Comparison of ENCODE assay signal across 28 cellular contexts in genomic region chr9:99054581-99054980, GRCh38. TPM values are rescaled to one million over a fixed set of nuclear protein-coding genes. Genes with fewer than 3 reads are reported as not detected.
A peak's percentile ranks its signal among the peaks of the same experiment; 100 is the strongest.
DNase-seq lines count a peak whose midpoint lies in the region; ATAC-seq and TF ChIP-seq lines count a peak whose summit lies in the region.
"Had no signal": no experiment of that assay in that cellular context is flagged by ENCODE, and none has a peak within 500 bp of the region (broad histone marks: within the 10 kb centered on the region; RNA-seq: fewer than 3 reads in every experiment).

No MANE protein-coding gene starts in this region.

- DNase-seq in AG08396 (ENCODE audit: low spot score) (peak; percentile 47), HT1080 (ENCODE audit: low read depth) (peak; percentile 18), T-helper 17 cell (no peak), islet precursor cell (peak; percentile 86), HCEC 1CT (no peak), D341Med (ENCODE audit: low spot score) (no peak), coronary artery (ENCODE audit: low spot score) (no peak)
- DNase-seq in activated CD8-positive, alpha-beta T cell treated with anti-CD3 and anti-CD28 coated beads for 36 hours, result no peak
- DNase-seq: activated CD4-positive, alpha-beta memory T cell treated with anti-CD3 and anti-CD28 coated beads for 36 hours; activated effector memory CD4-positive, alpha-beta T cell treated with anti-CD3 and anti-CD28 coated beads, Interleukin-2, amount 50 U/mL, for 16 hours; activated naive CD8-positive, alpha-beta T cell treated with anti-CD3 and anti-CD28 coated beads, Interleukin-2, amount 10 ng/mL, durations not matched to agents 7 days and 5 days; effector CD8-positive, alpha-beta T cell; erythroblast; Karpas-422; naive B cell; NCI-H1092; NCI-H1930; occipital lobe; retina; stimulated activated CD4-positive, alpha-beta T cell treated with anti-CD3 and anti-CD28 coated beads, Interleukin-4, amount 100 ng/mL, for 24 hours; stimulated activated naive CD4-positive, alpha-beta T cell had no signal

- no peaks in the 10 kb centered on the region for H3K36me3 Mint-ChIP-seq in T-helper 17 cell (ENCODE audit: low read depth)
- H3K36me3 Mint-ChIP-seq in activated CD8-positive, alpha-beta T cell treated with anti-CD3 and anti-CD28 coated beads for 36 hours (ENCODE audit: low read depth), result no peaks in the 10 kb centered on the region
- H3K36me3 Mint-ChIP-seq: activated CD4-positive, alpha-beta memory T cell treated with anti-CD3 and anti-CD28 coated beads for 36 hours; naive B cell had no signal

- H3K27ac Mint-ChIP-seq in T-helper 17 cell, result peak overlapping the region; percentile 60
- H3K27ac Mint-ChIP-seq in activated CD8-positive, alpha-beta T cell treated with anti-CD3 and anti-CD28 coated beads for 36 hours, result no peak overlapping the region
- H3K27ac Mint-ChIP-seq: activated CD4-positive, alpha-beta memory T cell treated with anti-CD3 and anti-CD28 coated beads for 36 hours; brain; GM23338 had no signal

- no peak for TF ChIP-seq CTCF in activated CD8-positive, alpha-beta T cell treated with anti-CD3 and anti-CD28 coated beads for 36 hours (IDR thresholded peaks at IDR 0.05)
- TF ChIP-seq CTCF in coronary artery (IDR thresholded peaks at IDR 0.05), result no peak

- POLR2A ChIA-PET in activated CD8-positive, alpha-beta T cell treated with anti-CD3 and anti-CD28 coated beads for 36 hours (lab: Charles Lee), result interaction anchor here (1.0 to 2.1 kb wide), 3 partner anchors 9 to 49 kb away, joined by 3 to 6 read pairs (median 4); no protein-coding TSS in a partner anchor

- CTCF ChIA-PET in activated CD8-positive, alpha-beta T cell treated with anti-CD3 and anti-CD28 coated beads for 36 hours (lab: Charles Lee), result interaction anchor here (0.6 to 3.1 kb wide), 6 partner anchors 41 to 266 kb away, joined by 3 to 12 read pairs (median 3); no protein-coding TSS in a partner anchor

- no peaks in the 10 kb centered on the region for H3K9me3 ChIP-seq in T-helper 17 cell (ENCODE audit: control insufficient read depth, low read length, poor library complexity, severe bottlenecking)
- H3K9me3 ChIP-seq: thoracic aorta, vagina had no signal

- no peak overlapping the region for H3K27ac ChIP-seq in coronary artery
- H3K27ac ChIP-seq: thoracic aorta, vagina had no signal

- no peaks in the 10 kb centered on the region for H3K9me3 Mint-ChIP-seq in activated CD8-positive, alpha-beta T cell treated with anti-CD3 and anti-CD28 coated beads for 36 hours
- H3K9me3 Mint-ChIP-seq: activated CD4-positive, alpha-beta memory T cell treated with anti-CD3 and anti-CD28 coated beads for 36 hours; GM23338 had no signal

- ATAC-seq in T-helper 17 cell, result no peak
- ATAC-seq in activated CD8-positive, alpha-beta T cell treated with anti-CD3 and anti-CD28 coated beads for 36 hours, result no peak
- ATAC-seq: activated CD4-positive, CD25-positive, alpha-beta regulatory T cell treated with anti-CD3 and anti-CD28 coated beads, Interleukin-2, amount 50 U/mL, for 24 hours; GM23338; Right ventricle myocardium inferior had no signal

- no peak overlapping the region for H3K4me3 Mint-ChIP-seq in T-helper 17 cell
- H3K4me3 Mint-ChIP-seq in activated CD8-positive, alpha-beta T cell treated with anti-CD3 and anti-CD28 coated beads for 36 hours, result no peak overlapping the region
- H3K4me3 Mint-ChIP-seq: activated CD4-positive, alpha-beta memory T cell treated with anti-CD3 and anti-CD28 coated beads for 36 hours; activated naive CD8-positive, alpha-beta T cell treated with anti-CD3 and anti-CD28 coated beads, Interleukin-2, amount 10 ng/mL, durations not matched to agents 7 days and 5 days; brain; GM23338; naive B cell had no signal

- no peaks in the 10 kb centered on the region for H3K27me3 Mint-ChIP-seq in T-helper 17 cell
- peaks cover 3% of the 10 kb centered on the region for H3K27me3 Mint-ChIP-seq in activated CD8-positive, alpha-beta T cell treated with anti-CD3 and anti-CD28 coated beads for 36 hours
- H3K27me3 Mint-ChIP-seq: activated CD4-positive, alpha-beta memory T cell treated with anti-CD3 and anti-CD28 coated beads for 36 hours; activated naive CD8-positive, alpha-beta T cell treated with anti-CD3 and anti-CD28 coated beads, Interleukin-2, amount 10 ng/mL, durations not matched to agents 7 days and 5 days; naive B cell had no signal

- peaks cover 57% of the 10 kb centered on the region for H3K4me1 Mint-ChIP-seq in T-helper 17 cell
- H3K4me1 Mint-ChIP-seq in activated CD8-positive, alpha-beta T cell treated with anti-CD3 and anti-CD28 coated beads for 36 hours (ENCODE audit: low read depth), result peaks cover 62% of the 10 kb centered on the region
- H3K4me1 Mint-ChIP-seq: brain had no signal

- intact Hi-C loops in activated CD8-positive, alpha-beta T cell treated with anti-CD3 and anti-CD28 coated beads for 36 hours (cut with micrococcal nuclease), result no loop called here

- no peak overlapping the region for H3K4me3 ChIP-seq in coronary artery
- H3K4me3 ChIP-seq: BLaER1 treated with 17β-estradiol and CSF1 and Interleukin-3, amounts not matched to agents 10 nM and 100 nM; GM23338; thoracic aorta; vagina had no signal

RNA-seq across cellular contexts. Expression of gene TGFBR1, which starts 50.3 kb away (rescaled TPM):
- total RNA-seq in HT1080 (2014; rRNA removed; shearing (Covaris generic)), result 13.8 and 20.6 TPM in 2 replicates
- 10.8 and 14.4 TPM in 2 replicates for polyA plus RNA-seq in HT1080 (2015; cell fraction: cytosol; rRNA removed)
- polyA plus RNA-seq in HT1080 (2015; cell fraction: nucleus; rRNA removed), result 9.0 and 9.3 TPM in 2 replicates
- total RNA-seq in T-helper 17 cell, result 10 to 100 TPM; 23.5 to 29.1 TPM
- 10 to 100 TPM; 34.3 to 36.5 TPM for total RNA-seq in activated CD8-positive, alpha-beta T cell treated with anti-CD3 and anti-CD28 coated beads for 36 hours

Comparison
In these comparisons a context has a peak if more than half of its experiments do, and no peak if none do; other contexts are left out.
1. DNase-seq: peak in AG08396 (single experiment), HT1080 (single experiment) and islet precursor cell (single experiment); none in T-helper 17 cell (0 of 3), HCEC 1CT (single experiment), activated CD8-positive, alpha-beta T cell treated with anti-CD3 and anti-CD28 coated beads for 36 hours (single experiment), D341Med (single experiment) and coronary artery (single experiment).